In the genomic region with DNA sequence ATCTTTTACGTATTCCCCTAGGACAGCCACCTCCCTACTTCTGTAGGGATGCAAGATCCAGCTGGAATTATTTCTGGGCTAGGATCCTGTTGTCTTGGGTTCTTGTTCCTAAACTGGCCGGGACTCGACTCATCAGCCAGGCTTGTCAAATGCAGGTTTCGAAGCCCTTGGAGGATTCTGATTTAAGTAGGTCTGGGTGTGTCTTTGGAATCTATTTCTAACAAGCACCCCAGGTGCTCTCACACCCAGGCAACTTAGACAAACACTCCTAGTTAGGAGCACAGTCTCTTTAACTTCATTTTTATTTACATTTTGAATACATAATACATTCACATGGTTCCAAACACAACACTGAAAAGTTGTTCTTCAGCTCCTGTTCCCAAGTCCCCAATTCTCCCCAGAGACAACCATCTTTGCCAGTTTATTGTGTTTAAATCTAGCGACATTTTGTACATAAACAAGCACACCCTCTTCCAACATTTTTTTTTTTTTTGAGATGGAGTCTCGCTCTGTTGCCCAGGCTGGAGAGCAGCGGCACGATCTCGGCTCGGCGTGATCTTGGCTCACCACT, we compare ENCODE assay signal across 1 cellular context.
TF ChIP-seq lines count a peak whose summit lies in the region.

No MANE protein-coding gene starts in this region.

TF ChIP-seq in GM23338, 12 proteins besides CTCF, POLR2A, EP300 and RAD21 (continued from another document):
- TF ChIP-seq, protein P1, sequence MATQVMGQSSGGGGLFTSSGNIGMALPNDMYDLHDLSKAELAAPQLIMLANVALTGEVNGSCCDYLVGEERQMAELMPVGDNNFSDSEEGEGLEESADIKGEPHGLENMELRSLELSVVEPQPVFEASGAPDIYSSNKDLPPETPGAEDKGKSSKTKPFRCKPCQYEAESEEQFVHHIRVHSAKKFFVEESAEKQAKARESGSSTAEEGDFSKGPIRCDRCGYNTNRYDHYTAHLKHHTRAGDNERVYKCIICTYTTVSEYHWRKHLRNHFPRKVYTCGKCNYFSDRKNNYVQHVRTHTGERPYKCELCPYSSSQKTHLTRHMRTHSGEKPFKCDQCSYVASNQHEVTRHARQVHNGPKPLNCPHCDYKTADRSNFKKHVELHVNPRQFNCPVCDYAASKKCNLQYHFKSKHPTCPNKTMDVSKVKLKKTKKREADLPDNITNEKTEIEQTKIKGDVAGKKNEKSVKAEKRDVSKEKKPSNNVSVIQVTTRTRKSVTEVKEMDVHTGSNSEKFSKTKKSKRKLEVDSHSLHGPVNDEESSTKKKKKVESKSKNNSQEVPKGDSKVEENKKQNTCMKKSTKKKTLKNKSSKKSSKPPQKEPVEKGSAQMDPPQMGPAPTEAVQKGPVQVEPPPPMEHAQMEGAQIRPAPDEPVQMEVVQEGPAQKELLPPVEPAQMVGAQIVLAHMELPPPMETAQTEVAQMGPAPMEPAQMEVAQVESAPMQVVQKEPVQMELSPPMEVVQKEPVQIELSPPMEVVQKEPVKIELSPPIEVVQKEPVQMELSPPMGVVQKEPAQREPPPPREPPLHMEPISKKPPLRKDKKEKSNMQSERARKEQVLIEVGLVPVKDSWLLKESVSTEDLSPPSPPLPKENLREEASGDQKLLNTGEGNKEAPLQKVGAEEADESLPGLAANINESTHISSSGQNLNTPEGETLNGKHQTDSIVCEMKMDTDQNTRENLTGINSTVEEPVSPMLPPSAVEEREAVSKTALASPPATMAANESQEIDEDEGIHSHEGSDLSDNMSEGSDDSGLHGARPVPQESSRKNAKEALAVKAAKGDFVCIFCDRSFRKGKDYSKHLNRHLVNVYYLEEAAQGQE (IDR thresholded peaks at IDR 0.05; ENCODE audit: unreplicated experiment) = no peak
- TF ChIP-seq POLR2AphosphoS5 (IDR thresholded peaks at IDR 0.05; ENCODE audit: low read depth) (no peak), STAT1 (IDR thresholded peaks at IDR 0.05; ENCODE audit: unreplicated experiment) (no peak), CREB1 (CRISPR knock-in tag; IDR thresholded peaks at IDR 0.05; ENCODE audit: low read depth) (no peak), ZNF331 (CRISPR knock-in tag; IDR thresholded peaks at IDR 0.05; ENCODE audit: low read depth) (no peak), JUNB (IDR thresholded peaks at IDR 0.05; ENCODE audit: unreplicated experiment) (no peak)
- TF ChIP-seq, protein P2, sequence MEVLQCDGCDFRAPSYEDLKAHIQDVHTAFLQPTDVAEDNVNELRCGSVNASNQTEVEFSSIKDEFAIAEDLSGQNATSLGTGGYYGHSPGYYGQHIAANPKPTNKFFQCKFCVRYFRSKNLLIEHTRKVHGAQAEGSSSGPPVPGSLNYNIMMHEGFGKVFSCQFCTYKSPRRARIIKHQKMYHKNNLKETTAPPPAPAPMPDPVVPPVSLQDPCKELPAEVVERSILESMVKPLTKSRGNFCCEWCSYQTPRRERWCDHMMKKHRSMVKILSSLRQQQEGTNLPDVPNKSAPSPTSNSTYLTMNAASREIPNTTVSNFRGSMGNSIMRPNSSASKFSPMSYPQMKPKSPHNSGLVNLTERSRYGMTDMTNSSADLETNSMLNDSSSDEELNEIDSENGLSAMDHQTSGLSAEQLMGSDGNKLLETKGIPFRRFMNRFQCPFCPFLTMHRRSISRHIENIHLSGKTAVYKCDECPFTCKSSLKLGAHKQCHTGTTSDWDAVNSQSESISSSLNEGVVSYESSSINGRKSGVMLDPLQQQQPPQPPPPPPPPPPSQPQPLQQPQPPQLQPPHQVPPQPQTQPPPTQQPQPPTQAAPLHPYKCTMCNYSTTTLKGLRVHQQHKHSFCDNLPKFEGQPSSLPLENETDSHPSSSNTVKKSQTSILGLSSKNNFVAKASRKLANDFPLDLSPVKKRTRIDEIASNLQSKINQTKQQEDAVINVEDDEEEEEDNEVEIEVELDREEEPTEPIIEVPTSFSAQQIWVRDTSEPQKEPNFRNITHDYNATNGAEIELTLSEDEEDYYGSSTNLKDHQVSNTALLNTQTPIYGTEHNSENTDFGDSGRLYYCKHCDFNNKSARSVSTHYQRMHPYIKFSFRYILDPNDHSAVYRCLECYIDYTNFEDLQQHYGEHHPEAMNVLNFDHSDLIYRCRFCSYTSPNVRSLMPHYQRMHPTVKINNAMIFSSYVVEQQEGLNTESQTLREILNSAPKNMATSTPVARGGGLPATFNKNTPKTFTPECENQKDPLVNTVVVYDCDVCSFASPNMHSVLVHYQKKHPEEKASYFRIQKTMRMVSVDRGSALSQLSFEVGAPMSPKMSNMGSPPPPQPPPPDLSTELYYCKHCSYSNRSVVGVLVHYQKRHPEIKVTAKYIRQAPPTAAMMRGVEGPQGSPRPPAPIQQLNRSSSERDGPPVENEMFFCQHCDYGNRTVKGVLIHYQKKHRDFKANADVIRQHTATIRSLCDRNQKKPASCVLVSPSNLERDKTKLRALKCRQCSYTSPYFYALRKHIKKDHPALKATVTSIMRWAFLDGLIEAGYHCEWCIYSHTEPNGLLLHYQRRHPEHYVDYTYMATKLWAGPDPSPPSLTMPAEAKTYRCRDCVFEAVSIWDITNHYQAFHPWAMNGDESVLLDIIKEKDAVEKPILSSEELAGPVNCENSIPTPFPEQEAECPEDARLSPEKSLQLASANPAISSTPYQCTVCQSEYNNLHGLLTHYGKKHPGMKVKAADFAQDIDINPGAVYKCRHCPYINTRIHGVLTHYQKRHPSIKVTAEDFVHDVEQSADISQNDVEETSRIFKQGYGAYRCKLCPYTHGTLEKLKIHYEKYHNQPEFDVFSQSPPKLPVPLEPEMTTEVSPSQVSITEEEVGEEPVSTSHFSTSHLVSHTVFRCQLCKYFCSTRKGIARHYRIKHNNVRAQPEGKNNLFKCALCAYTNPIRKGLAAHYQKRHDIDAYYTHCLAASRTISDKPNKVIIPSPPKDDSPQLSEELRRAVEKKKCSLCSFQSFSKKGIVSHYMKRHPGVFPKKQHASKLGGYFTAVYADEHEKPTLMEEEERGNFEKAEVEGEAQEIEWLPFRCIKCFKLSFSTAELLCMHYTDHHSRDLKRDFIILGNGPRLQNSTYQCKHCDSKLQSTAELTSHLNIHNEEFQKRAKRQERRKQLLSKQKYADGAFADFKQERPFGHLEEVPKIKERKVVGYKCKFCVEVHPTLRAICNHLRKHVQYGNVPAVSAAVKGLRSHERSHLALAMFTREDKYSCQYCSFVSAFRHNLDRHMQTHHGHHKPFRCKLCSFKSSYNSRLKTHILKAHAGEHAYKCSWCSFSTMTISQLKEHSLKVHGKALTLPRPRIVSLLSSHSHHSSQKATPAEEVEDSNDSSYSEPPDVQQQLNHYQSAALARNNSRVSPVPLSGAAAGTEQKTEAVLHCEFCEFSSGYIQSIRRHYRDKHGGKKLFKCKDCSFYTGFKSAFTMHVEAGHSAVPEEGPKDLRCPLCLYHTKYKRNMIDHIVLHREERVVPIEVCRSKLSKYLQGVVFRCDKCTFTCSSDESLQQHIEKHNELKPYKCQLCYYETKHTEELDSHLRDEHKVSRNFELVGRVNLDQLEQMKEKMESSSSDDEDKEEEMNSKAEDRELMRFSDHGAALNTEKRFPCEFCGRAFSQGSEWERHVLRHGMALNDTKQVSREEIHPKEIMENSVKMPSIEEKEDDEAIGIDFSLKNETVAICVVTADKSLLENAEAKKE (CRISPR knock-in tag; IDR thresholded peaks at IDR 0.05) = no peak
